1 cellular context compared by ENCODE assay signal in the genomic region with DNA sequence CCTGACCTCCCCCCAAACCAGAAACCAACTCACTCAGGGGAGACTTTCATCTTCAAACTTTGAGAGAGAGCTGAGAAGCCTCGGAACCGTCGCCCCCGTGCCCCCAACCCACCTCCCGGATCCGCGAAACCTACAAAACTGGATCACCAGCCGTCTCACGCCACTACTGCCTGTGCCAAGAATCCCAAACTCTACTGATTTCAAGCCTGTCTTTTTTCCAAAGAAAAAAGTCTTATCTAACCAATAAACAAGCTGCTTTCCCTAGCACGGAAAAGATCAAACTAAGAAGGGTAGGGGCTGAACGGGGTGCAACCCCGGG.
TF ChIP-seq lines count a peak whose summit lies in the region.

No MANE protein-coding gene starts in this region.

TF ChIP-seq in GM23338, 12 proteins besides CTCF, POLR2A, EP300 and RAD21 (continued from another document):
- no peak for TF ChIP-seq ZNF462 (CRISPR knock-in tag; IDR thresholded peaks at IDR 0.05)
- TF ChIP-seq, protein P1, sequence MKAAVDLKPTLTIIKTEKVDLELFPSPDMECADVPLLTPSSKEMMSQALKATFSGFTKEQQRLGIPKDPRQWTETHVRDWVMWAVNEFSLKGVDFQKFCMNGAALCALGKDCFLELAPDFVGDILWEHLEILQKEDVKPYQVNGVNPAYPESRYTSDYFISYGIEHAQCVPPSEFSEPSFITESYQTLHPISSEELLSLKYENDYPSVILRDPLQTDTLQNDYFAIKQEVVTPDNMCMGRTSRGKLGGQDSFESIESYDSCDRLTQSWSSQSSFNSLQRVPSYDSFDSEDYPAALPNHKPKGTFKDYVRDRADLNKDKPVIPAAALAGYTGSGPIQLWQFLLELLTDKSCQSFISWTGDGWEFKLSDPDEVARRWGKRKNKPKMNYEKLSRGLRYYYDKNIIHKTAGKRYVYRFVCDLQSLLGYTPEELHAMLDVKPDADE (IDR thresholded peaks at IDR 0.05): no peak
- TF ChIP-seq POLR2AphosphoS5 (IDR thresholded peaks at IDR 0.05; ENCODE audit: low read depth): no peak
